Comparison of ENCODE assay signal across 9 cellular contexts in genomic region chrX:47234583-47234982, GRCh38. TPM values are rescaled to one million over a fixed set of nuclear protein-coding genes. Genes with fewer than 3 reads are reported as not detected.
DNase-seq lines count a peak whose midpoint lies in the region; ATAC-seq, FAIRE-seq and TF ChIP-seq lines count a peak whose summit lies in the region.
"Had no signal": no experiment of that assay in that cellular context is flagged by ENCODE, and none has a peak within 500 bp of the region (broad histone marks: within the 10 kb centered on the region; RNA-seq: fewer than 3 reads in every experiment).

No MANE protein-coding gene starts in this region.

- no peaks in the 10 kb centered on the region for H3K9me3 Mint-ChIP-seq in CD8-positive, alpha-beta memory T cell
- no peaks in the 10 kb centered on the region for H3K9me3 Mint-ChIP-seq in osteocyte (ENCODE audit: unreplicated experiment)

- H3K4me1 Mint-ChIP-seq in CD8-positive, alpha-beta memory T cell = peaks cover 38 to 50% (median 40%) of the 10 kb centered on the region in 3 donors
- H3K4me1 Mint-ChIP-seq in osteocyte (ENCODE audit: unreplicated experiment) = peaks cover 37% of the 10 kb centered on the region

- H3K36me3 ChIP-seq in CD8-positive, alpha-beta memory T cell (ENCODE audit: insufficient read depth, low read length) = no peaks in the 10 kb centered on the region
- peaks cover 8% of the 10 kb centered on the region; the same call in 1 of the 2 replicates for H3K36me3 ChIP-seq in OCI-LY1 (ENCODE audit: insufficient read depth, low read length)
- H3K36me3 ChIP-seq in H1 (ENCODE audit: control insufficient read depth in 2 of 4, insufficient read depth in 4 of 4, low read length in 3 of 4) = peaks cover 0 to 4% (median 0%) of the 10 kb centered on the region in 4 experiments; a peak in 3 of 8 replicates

- H4K91ac ChIP-seq in H1 (replicated peaks; ENCODE audit: insufficient read length, low read length) = no peak overlapping the region

- no peaks in the 10 kb centered on the region for H3K79me1 ChIP-seq in H1 (ENCODE audit: low read depth, low read length)

- no peaks in the 10 kb centered on the region for H3K9me3 ChIP-seq in CD8-positive, alpha-beta memory T cell (ENCODE audit: low read length)
- H3K9me3 ChIP-seq in OCI-LY1 (ENCODE audit: low read length) (no peaks in the 10 kb centered on the region), H1 (ENCODE audit: insufficient read depth in 2 of 2, low read depth in 1 of 2, low read length in 1 of 2) (no peaks in the 10 kb centered on the region)

- TF ChIP-seq RAD21 in H1 (IDR thresholded peaks at IDR 0.05 in 1 of 2, conservative IDR thresholded peaks at IDR 0.05 in 1 of 2; ENCODE audit: low read depth in 2 of 2, low read length in 2 of 2) = no peak

- CTCF ChIA-PET in CD8-positive, alpha-beta memory T cell (lab: Charles Lee) = no interaction called here
- CTCF ChIA-PET in H1 (lab: Charles Lee; ENCODE audit: partially characterized antibody) = no interaction called here

- TF ChIP-seq POLR2A in H1 (IDR thresholded peaks at IDR 0.05; ENCODE audit: control extremely low read depth in 1 of 2, low read depth in 2 of 2, low read length in 2 of 2) = no peak

- H3K9ac ChIP-seq in OCI-LY1 (ENCODE audit: low read length) (peak overlapping the region; percentile 94), H1 (replicated peaks in 1 of 4; ENCODE audit: extremely low read depth in 1 of 4, low read depth in 3 of 4, low read length in 3 of 4) (no peak overlapping the region)

- peaks cover 0 to 5% of the 10 kb centered on the region in 2 donors for H3K27me3 Mint-ChIP-seq in CD8-positive, alpha-beta memory T cell
- H3K27me3 Mint-ChIP-seq in osteocyte (ENCODE audit: unreplicated experiment) = no peaks in the 10 kb centered on the region

- no peak for FAIRE-seq in H1 (lab: Jason Lieb, UNC)

- no peaks in the 10 kb centered on the region for H3K23me2 ChIP-seq in H1 (ENCODE audit: low read depth, low read length)

- no peak overlapping the region for H3K4ac ChIP-seq in H1 (replicated peaks; ENCODE audit: insufficient read length, low read depth, low read length)

- WGBS in H1 (ENCODE audit: extremely low coverage in 1 of 2, insufficient coverage in 1 of 2, insufficient read length in 1 of 2, insufficient replicate concordance in 2 of 2, low coverage in 1 of 2, low lambda C conversion rate in 2 of 2, missing lambda C conversion rate in 1 of 2), 2 experiments = 65% methylated on average over 3 of the region's 3 CpGs; no CpG with 5 or more reads in 1 of the 2 experiments

- H3K4me2 ChIP-seq in OCI-LY1 (ENCODE audit: low read length) (peak overlapping the region; percentile 67), H1 (ENCODE audit: insufficient read depth in 1 of 2, low read depth in 2 of 2, low read length in 2 of 2) (peak overlapping the region; percentile 65 to 82; a peak in 2 of 4 replicates)

- H3K4me1 ChIP-seq in CD8-positive, alpha-beta memory T cell (ENCODE audit: insufficient read depth, low read length) = peaks cover 25% of the 10 kb centered on the region
- H3K4me1 ChIP-seq in OCI-LY1 (ENCODE audit: insufficient read depth, low read length, severe bottlenecking) = peaks cover 33% of the 10 kb centered on the region
- peaks cover 0 to 9% (median 5%) of the 10 kb centered on the region in 4 experiments; a peak in 4 of 7 replicates for H3K4me1 ChIP-seq in H1 (replicated peaks in 1 of 4; ENCODE audit: control insufficient read depth in 3 of 4, insufficient read depth in 4 of 4, low read length in 3 of 4)

- no peak overlapping the region for H3K23ac ChIP-seq in H1 (ENCODE audit: insufficient read length)

- no peak overlapping the region for H3K14ac ChIP-seq in H1 (ENCODE audit: insufficient read length)

- H2BK12ac ChIP-seq in H1 (ENCODE audit: low read depth, low read length) = no peak overlapping the region

- POLR2A ChIA-PET in CD8-positive, alpha-beta memory T cell (lab: Charles Lee) = no interaction called here
- POLR2A ChIA-PET in H1 (lab: Charles Lee; ENCODE audit: partially characterized antibody) = no interaction called here

- H3K18ac ChIP-seq in H1 (ENCODE audit: extremely low read depth, low read length) = no peak overlapping the region

- no peaks in the 10 kb centered on the region for H3K27me3 ChIP-seq in CD8-positive, alpha-beta memory T cell (ENCODE audit: insufficient read depth, low read length, poor library complexity, severe bottlenecking)
- H3K27me3 ChIP-seq in OCI-LY1 (ENCODE audit: insufficient read depth, low read length) (no peaks in the 10 kb centered on the region), H1 (replicated peaks in 1 of 4; ENCODE audit: control insufficient read depth in 3 of 4, extremely low read depth in 1 of 4, insufficient read depth in 3 of 4, low read length in 3 of 4) (no peaks in the 10 kb centered on the region)

- no peak overlapping the region for H2BK15ac ChIP-seq in H1 (ENCODE audit: low read length)

- no peak overlapping the region for H2BK20ac ChIP-seq in H1 (ENCODE audit: low read length)

- peaks cover 36% of the 10 kb centered on the region for H3K79me2 ChIP-seq in OCI-LY1 (ENCODE audit: insufficient read depth, low read length)
- H3K79me2 ChIP-seq in H1 (ENCODE audit: control insufficient read depth in 1 of 2, insufficient read depth in 2 of 2, low read length in 2 of 2) = peaks cover 0 to 44% of the 10 kb centered on the region in 2 experiments; a peak in 3 of 4 replicates

- H2BK120ac ChIP-seq in H1 (replicated peaks; ENCODE audit: low read depth, low read length) = no peak overlapping the region

- no peak overlapping the region for H3K56ac ChIP-seq in H1 (replicated peaks; ENCODE audit: insufficient read length, low read depth, low read length)

- peak overlapping the region; percentile 66 for H3K4me3 ChIP-seq in CD8-positive, alpha-beta memory T cell (ENCODE audit: low read length)
- H3K4me3 ChIP-seq in OCI-LY1 (ENCODE audit: low read depth, low read length, poor library complexity, severe bottlenecking) (peak overlapping the region; percentile 87), H1 (ENCODE audit: extremely low read depth in 1 of 4, insufficient read depth in 2 of 4, low read depth in 3 of 4, low read length in 4 of 4) (peak overlapping the region; percentile 63 to 88 (median 72); a peak in 6 of 8 replicates)

- no peak overlapping the region for H4K8ac ChIP-seq in H1 (ENCODE audit: extremely low read depth, insufficient read depth, low read length)

- no peak overlapping the region for H2BK5ac ChIP-seq in H1 (ENCODE audit: low read depth, low read length)

- H3K9me2 ChIP-seq in OCI-LY1 (ENCODE audit: low read depth, low read length) = no peaks in the 10 kb centered on the region

- peak overlapping the region; percentile 22 to 99 (median 72) for H3K27ac Mint-ChIP-seq in CD8-positive, alpha-beta memory T cell
- peak overlapping the region; percentile 100 for H3K27ac Mint-ChIP-seq in osteocyte (ENCODE audit: unreplicated experiment)

- peaks cover under 1 to 22% (median 3%) of the 10 kb centered on the region in 3 donors for H3K36me3 Mint-ChIP-seq in CD8-positive, alpha-beta memory T cell
- peaks cover 11% of the 10 kb centered on the region for H3K36me3 Mint-ChIP-seq in osteocyte (ENCODE audit: unreplicated experiment)

- H4K5ac ChIP-seq in H1 (ENCODE audit: insufficient read length, low read depth, low read length) = no peak overlapping the region

- TF ChIP-seq CTCF in OCI-LY1 (IDR thresholded peaks at IDR 0.05; ENCODE audit: low read length) = no peak
- no peak for TF ChIP-seq CTCF in H1 (IDR thresholded peaks at IDR 0.05; ENCODE audit: control extremely low read depth in 1 of 3, insufficient read depth in 1 of 3, low read depth in 1 of 3, low read length in 3 of 3)
- no peak for TF ChIP-seq CTCF in osteocyte (IDR thresholded peaks at IDR 0.05)

- peaks cover 4% of the 10 kb centered on the region; the same call in 1 of the 2 replicates for H3F3A ChIP-seq in OCI-LY1 (ENCODE audit: insufficient read depth, low read length)

- TF ChIP-seq EP300 in H1 (IDR thresholded peaks at IDR 0.05; ENCODE audit: borderline replicate concordance in 1 of 2, low read depth in 2 of 2, low read length in 2 of 2) = no peak

- no peak overlapping the region for H2AK5ac ChIP-seq in H1 (ENCODE audit: low read depth, low read length)

- H2AFZ ChIP-seq in OCI-LY1 (ENCODE audit: low read length) = no peak overlapping the region
- H2AFZ ChIP-seq in H1 (ENCODE audit: low read length) = no peak overlapping the region

- H3K4me3 Mint-ChIP-seq in CD8-positive, alpha-beta memory T cell = peak overlapping the region; percentile 58 to 99 (median 92)
- H3K4me3 Mint-ChIP-seq in osteocyte (ENCODE audit: unreplicated experiment) = peak overlapping the region; percentile 96

- no peak overlapping the region for H3K27ac ChIP-seq in CD8-positive, alpha-beta memory T cell (ENCODE audit: low read depth, low read length)
- peak overlapping the region; percentile 93 for H3K27ac ChIP-seq in OCI-LY1 (ENCODE audit: low read depth, low read length, poor library complexity, severe bottlenecking)
- no peak overlapping the region for H3K27ac ChIP-seq in H1 (ENCODE audit: low read depth, low read length)

- no peak for ATAC-seq in HG03354 (IDR thresholded peaks at IDR 0.05; ENCODE audit: poor library complexity, severe bottlenecking, unreplicated experiment)
- no peak for ATAC-seq in GM21825 (IDR thresholded peaks at IDR 0.05; ENCODE audit: unreplicated experiment)
- ATAC-seq: left colon had no signal

- DNase-seq in CD8-positive, alpha-beta memory T cell = no peak
- DNase-seq in H1 (ENCODE audit: low read depth in 1 of 2, low spot score in 2 of 2) (no peak), osteocyte (ENCODE audit: extremely low spot score, unreplicated experiment) (no peak), hypothalamus (lab: John Stamatoyannopoulos, UW) (no peak)
- no peak for DNase-seq in activated CD4-positive, alpha-beta T cell treated with anti-CD3 and anti-CD28 coated beads for 4 hours
- DNase-seq: left colon had no signal

- H4K20me1 ChIP-seq in OCI-LY1 (ENCODE audit: insufficient read depth, low read length) = no peaks in the 10 kb centered on the region
- H4K20me1 ChIP-seq in H1 (replicated peaks in 1 of 2; ENCODE audit: control insufficient read depth in 1 of 2, insufficient read depth in 2 of 2, low read length in 2 of 2) = no peaks in the 10 kb centered on the region

RNA-seq across cellular contexts. Expression of gene USP11, which starts 1.8 kb away (rescaled TPM):
- total RNA-seq in CD8-positive, alpha-beta memory T cell = 10 to 100 TPM; 34.0 to 41.7 TPM
- 121 TPM for polyA plus RNA-seq in CD8-positive, alpha-beta memory T cell
- total RNA-seq in H1 (2021; fragmentation: NEBNext Ultra II Directional; extraction: Animal tissue kit (Norgen Biotek cat#: 25700)) = 84.0 and 84.3 TPM in 2 replicates
- 40.9 and 64.6 TPM in 2 replicates for polyA plus RNA-seq in H1 (2011; rRNA removed)
- 42.2 TPM for polyA plus RNA-seq in H1 (2011; cell fraction: cytosol; rRNA removed)
- polyA plus RNA-seq in H1 (2011; cell fraction: nucleus; rRNA removed) = 156 TPM
- 88.4 to 130 TPM (median 113 TPM) in 4 replicates for polyA plus RNA-seq in H1 (2012, experiment 1 of 2)
- polyA plus RNA-seq in H1 (2012, experiment 2 of 2) = 93.9 TPM
- polyA plus RNA-seq in H1 (2013, experiment 1 of 2) = 43.1 TPM
- 38.3 TPM for polyA plus RNA-seq in H1 (2013, experiment 2 of 2)
- polyA minus RNA-seq in H1 (2011; rRNA and poly(A)+ RNA removed) = 133 and 151 TPM in 2 replicates
- polyA minus RNA-seq in H1 (2011; cell fraction: cytosol; rRNA and poly(A)+ RNA removed) = 58.6 TPM
- 72.3 TPM for polyA minus RNA-seq in H1 (2011; cell fraction: nucleus; rRNA and poly(A)+ RNA removed)
- 194 and 203 TPM in 2 replicates for total RNA-seq in osteocyte

RNA-seq across cellular contexts. Expression of gene CDK16, which starts 16.1 kb away (rescaled TPM):
- 10 to 100 TPM; 48.2 to 49.1 TPM for total RNA-seq in CD8-positive, alpha-beta memory T cell
- 14.5 TPM for polyA plus RNA-seq in CD8-positive, alpha-beta memory T cell
- 117 and 124 TPM in 2 replicates for total RNA-seq in H1 (2021; fragmentation: NEBNext Ultra II Directional; extraction: Animal tissue kit (Norgen Biotek cat#: 25700))
- 204 and 226 TPM in 2 replicates for polyA plus RNA-seq in H1 (2011; rRNA removed)
- polyA plus RNA-seq in H1 (2011; cell fraction: cytosol; rRNA removed) = 139 TPM
- polyA plus RNA-seq in H1 (2011; cell fraction: nucleus; rRNA removed) = 264 TPM
- 89.5 to 152 TPM (median 129 TPM) in 4 replicates for polyA plus RNA-seq in H1 (2012, experiment 1 of 2)
- 174 TPM for polyA plus RNA-seq in H1 (2012, experiment 2 of 2)
- 65.4 TPM for polyA plus RNA-seq in H1 (2013, experiment 1 of 2)
- polyA plus RNA-seq in H1 (2013, experiment 2 of 2) = 71.0 TPM
- 184 and 211 TPM in 2 replicates for polyA minus RNA-seq in H1 (2011; rRNA and poly(A)+ RNA removed)
- 125 TPM for polyA minus RNA-seq in H1 (2011; cell fraction: cytosol; rRNA and poly(A)+ RNA removed)
- polyA minus RNA-seq in H1 (2011; cell fraction: nucleus; rRNA and poly(A)+ RNA removed) = 88.4 TPM
- total RNA-seq in osteocyte = 174 and 177 TPM in 2 replicates

RNA-seq across cellular contexts. Expression of gene UBA1, which starts 41.0 kb away (rescaled TPM):
- 100 to 1,000 TPM; 225 to 234 TPM for total RNA-seq in CD8-positive, alpha-beta memory T cell
- 178 TPM for polyA plus RNA-seq in CD8-positive, alpha-beta memory T cell
- total RNA-seq in H1 (2021; fragmentation: NEBNext Ultra II Directional; extraction: Animal tissue kit (Norgen Biotek cat#: 25700)) = 313 and 325 TPM in 2 replicates
- 458 and 562 TPM in 2 replicates for polyA plus RNA-seq in H1 (2011; rRNA removed)
- 389 TPM for polyA plus RNA-seq in H1 (2011; cell fraction: cytosol; rRNA removed)
- polyA plus RNA-seq in H1 (2011; cell fraction: nucleus; rRNA removed) = 640 TPM
- 242 to 369 TPM (median 343 TPM) in 4 replicates for polyA plus RNA-seq in H1 (2012, experiment 1 of 2)
- 340 TPM for polyA plus RNA-seq in H1 (2012, experiment 2 of 2)
- polyA plus RNA-seq in H1 (2013, experiment 1 of 2) = 179 TPM
- 156 TPM for polyA plus RNA-seq in H1 (2013, experiment 2 of 2)
- 380 and 389 TPM in 2 replicates for polyA minus RNA-seq in H1 (2011; rRNA and poly(A)+ RNA removed)
- polyA minus RNA-seq in H1 (2011; cell fraction: cytosol; rRNA and poly(A)+ RNA removed) = 162 TPM
- 128 TPM for polyA minus RNA-seq in H1 (2011; cell fraction: nucleus; rRNA and poly(A)+ RNA removed)
- 347 and 350 TPM in 2 replicates for total RNA-seq in osteocyte
